1 cellular context compared by ENCODE assay signal in genomic region chr7:128739048-128739962, GRCh38.
A peak's percentile ranks its signal among the peaks of the same experiment; 100 is the strongest.
TF ChIP-seq lines count a peak whose summit lies in the region.

TSS of gene CALU (plus strand) at chr7:128739359. CDS start at chr7:128748584, 9,225 bp downstream.

TF ChIP-seq in K562, 482 proteins besides CTCF, POLR2A, EP300 and RAD21 (continued from another document and continues in another):
- no peak for TF ChIP-seq NELFE (IDR thresholded peaks at IDR 0.05; ENCODE audit: insufficient read depth, insufficient read length)
- TF ChIP-seq HLTF (IDR thresholded peaks at IDR 0.05), result peak; percentile 29; the same call in 1 of the 2 replicates
- TF ChIP-seq RBM34 (IDR thresholded peaks at IDR 0.05; ENCODE audit: borderline replicate concordance, insufficient read depth, low read length), result peak; percentile 91; the same call in 1 of the 2 replicates
- peak; percentile 95 for TF ChIP-seq MBD2 (IDR thresholded peaks at IDR 0.05; ENCODE audit: borderline replicate concordance, low read depth)
- TF ChIP-seq CSDE1 (IDR thresholded peaks at IDR 0.05), result no peak
- 0 out of 2 replicates have a peak, but pooled peaks have one; percentile 14 for TF ChIP-seq ZBED1 (IDR thresholded peaks at IDR 0.05)
- TF ChIP-seq CGGBP1 (CRISPR knock-in tag; IDR thresholded peaks at IDR 0.05), result no peak
- TF ChIP-seq ERF (CRISPR knock-in tag; IDR thresholded peaks at IDR 0.05), result peak; percentile 87
- peak; percentile 81; the same call in 1 of the 2 replicates for TF ChIP-seq THRB (CRISPR knock-in tag; conservative IDR thresholded peaks at IDR 0.05)
- TF ChIP-seq ZNF23 (CRISPR knock-in tag; IDR thresholded peaks at IDR 0.05), result no peak
- TF ChIP-seq FOXA3 (CRISPR knock-in tag; conservative IDR thresholded peaks at IDR 0.05 in 1 of 2, IDR thresholded peaks at IDR 0.05 in 1 of 2), result peak in 1 of 2 experiments; percentile 68; a peak in 2 of 4 replicates
- peak; percentile 92 for TF ChIP-seq KLF6 (CRISPR knock-in tag; IDR thresholded peaks at IDR 0.05; ENCODE audit: borderline replicate concordance)
- peak; percentile 85 for TF ChIP-seq CHD2 (IDR thresholded peaks at IDR 0.05; ENCODE audit: low read depth, low read length)
- TF ChIP-seq AFF4 (CRISPR knock-in tag; IDR thresholded peaks at IDR 0.05), result no peak; the same call in 1 of the 2 replicates
- TF ChIP-seq CHD4 (IDR thresholded peaks at IDR 0.05; ENCODE audit: insufficient read depth, insufficient replicate concordance, low read depth, low read length, poor library complexity, severe bottlenecking), result no peak
- TF ChIP-seq ZNF830 (CRISPR knock-in tag; IDR thresholded peaks at IDR 0.05), result peak; percentile 62; the same call in 1 of the 2 replicates
- TF ChIP-seq WHSC1 (IDR thresholded peaks at IDR 0.05; ENCODE audit: low read length), result no peak
- peak; percentile 99 for TF ChIP-seq PHF8 (IDR thresholded peaks at IDR 0.05; ENCODE audit: borderline replicate concordance, low read length)
- TF ChIP-seq CC2D1A (IDR thresholded peaks at IDR 0.05), result peak; percentile 46; the same call in 1 of the 2 replicates
- TF ChIP-seq HIVEP1 (CRISPR knock-in tag; IDR thresholded peaks at IDR 0.05), result peak; percentile 48; the same call in 1 of the 2 replicates
- no peak; the same call in 1 of the 2 replicates for TF ChIP-seq ZC3H11A (IDR thresholded peaks at IDR 0.05; ENCODE audit: low read depth, low read length)
- peak in 1 of 3 experiments; percentile 57 for TF ChIP-seq YY1 (IDR thresholded peaks at IDR 0.05; ENCODE audit: borderline replicate concordance in 1 of 3, control insufficient read depth in 1 of 3, extremely low read depth in 1 of 3, insufficient read depth in 3 of 3, insufficient read length in 1 of 3, insufficient replicate concordance in 2 of 3, low read depth in 1 of 3, low read length in 2 of 3)
- peak; percentile 89; the same call in 1 of the 2 replicates for TF ChIP-seq NR1H2 (CRISPR knock-in tag; IDR thresholded peaks at IDR 0.05)
- no peak for TF ChIP-seq POU5F1 (IDR thresholded peaks at IDR 0.05; ENCODE audit: borderline replicate concordance, low read depth, low read length, partially characterized antibody)
- peak; percentile 96 for TF ChIP-seq PKNOX1 (IDR thresholded peaks at IDR 0.05)
- no peak for TF ChIP-seq MAFG (tag; conservative IDR thresholded peaks at IDR 0.05)
- TF ChIP-seq GATAD2B (IDR thresholded peaks at IDR 0.05; ENCODE audit: borderline replicate concordance), result 0 out of 2 replicates have a peak, but pooled peaks have one; percentile 47
- TF ChIP-seq BMI1 (IDR thresholded peaks at IDR 0.05; ENCODE audit: low read length), result no peak
- TF ChIP-seq ZFX (CRISPR knock-in tag; IDR thresholded peaks at IDR 0.05), result peak; percentile 92
- TF ChIP-seq PHTF2 (CRISPR knock-in tag; IDR thresholded peaks at IDR 0.05), result no peak
- peak; percentile 49 for TF ChIP-seq PHF20 (IDR thresholded peaks at IDR 0.05; ENCODE audit: partially characterized antibody)
- no peak for TF ChIP-seq COPS2 (conservative IDR thresholded peaks at IDR 0.05)
- TF ChIP-seq HNRNPLL (IDR thresholded peaks at IDR 0.05; ENCODE audit: low read depth, low read length, poor library complexity, severe bottlenecking), result peak; percentile 77
- no peak for TF ChIP-seq CREB3 (tag; conservative IDR thresholded peaks at IDR 0.05; ENCODE audit: low read depth)
- 0 out of 2 replicates have a peak, but pooled peaks have one; percentile 71 for TF ChIP-seq PHB (CRISPR knock-in tag; IDR thresholded peaks at IDR 0.05)
- no peak for TF ChIP-seq NFATC3 (IDR thresholded peaks at IDR 0.05)
- TF ChIP-seq PML (IDR thresholded peaks at IDR 0.05; ENCODE audit: low read length), result peak; percentile 82; the same call in 1 of the 2 replicates
- no peak for TF ChIP-seq ZKSCAN8 (CRISPR knock-in tag; IDR thresholded peaks at IDR 0.05)
- TF ChIP-seq POLR2B (IDR thresholded peaks at IDR 0.05; ENCODE audit: low read depth, partially characterized antibody), result peak; percentile 95
- TF ChIP-seq ZNF121 (CRISPR knock-in tag; conservative IDR thresholded peaks at IDR 0.05), result no peak
- TF ChIP-seq SRSF1 (IDR thresholded peaks at IDR 0.05; ENCODE audit: low read depth, low read length), result no peak
- no peak for TF ChIP-seq GTF3C2 (IDR thresholded peaks at IDR 0.05; ENCODE audit: borderline replicate concordance, extremely low read depth, insufficient read length)
- peak; percentile 55 for TF ChIP-seq STAT6 (CRISPR knock-in tag; IDR thresholded peaks at IDR 0.05)
- 0 out of 2 replicates have a peak, but pooled peaks have one; percentile 36 for TF ChIP-seq RBM14 (IDR thresholded peaks at IDR 0.05; ENCODE audit: borderline replicate concordance, insufficient read depth, low read depth, low read length)
- TF ChIP-seq NR2F6 (CRISPR knock-in tag; IDR thresholded peaks at IDR 0.05), result no peak
- TF ChIP-seq SIN3A (IDR thresholded peaks at IDR 0.05; ENCODE audit: borderline replicate concordance in 2 of 2, control insufficient read depth in 1 of 2, low read depth in 2 of 2, low read length in 2 of 2), result peak; percentile 66; a peak in 2 of 4 replicates
- no peak; the same call in 1 of the 2 replicates for TF ChIP-seq USF2 (CRISPR knock-in tag; IDR thresholded peaks at IDR 0.05)
- TF ChIP-seq ZBTB33 (CRISPR knock-in tag; IDR thresholded peaks at IDR 0.05), result no peak
- TF ChIP-seq SAFB (IDR thresholded peaks at IDR 0.05; ENCODE audit: borderline replicate concordance, low read depth, low read length), result peak; percentile 89
- no peak for TF ChIP-seq CBFA2T2 (conservative IDR thresholded peaks at IDR 0.05)
- no peak for TF ChIP-seq CBFA2T3 (IDR thresholded peaks at IDR 0.05)
- peak; percentile 89; the same call in 1 of the 2 replicates for TF ChIP-seq KAT7 (CRISPR knock-in tag; IDR thresholded peaks at IDR 0.05; ENCODE audit: borderline replicate concordance)
